1 cellular context compared by ENCODE assay signal in genomic region chr7:105267244-105267643, GRCh38.
TF ChIP-seq lines count a peak whose summit lies in the region.

No MANE protein-coding gene starts in this region.

TF ChIP-seq in HepG2, 621 proteins besides CTCF, POLR2A, EP300 and RAD21 (continued from another document):
- TF ChIP-seq TRIM22 (IDR thresholded peaks at IDR 0.05), result no peak
- TF ChIP-seq ZNF33A (CRISPR knock-in tag; IDR thresholded peaks at IDR 0.05; ENCODE audit: borderline replicate concordance), result no peak
- no peak for TF ChIP-seq NR2F6 (IDR thresholded peaks at IDR 0.05)
- TF ChIP-seq NR2F6 (CRISPR knock-in tag; IDR thresholded peaks at IDR 0.05), result no peak
- no peak for TF ChIP-seq TRAFD1 (CRISPR knock-in tag; IDR thresholded peaks at IDR 0.05; ENCODE audit: borderline replicate concordance)
- no peak for TF ChIP-seq HOXA7 (CRISPR knock-in tag; IDR thresholded peaks at IDR 0.05)
- TF ChIP-seq KDM6A (CRISPR knock-in tag; IDR thresholded peaks at IDR 0.05; ENCODE audit: low read depth), result no peak
